In genomic region chr3:42853739-42854302, GRCh38 we compare ENCODE assay signal across 1 cellular context.
TF ChIP-seq lines count a peak whose summit lies in the region.

No MANE protein-coding gene starts in this region.

TF ChIP-seq in H1, 55 proteins besides CTCF, POLR2A, EP300 and RAD21:
- TF ChIP-seq HDAC2 (IDR thresholded peaks at IDR 0.05; ENCODE audit: borderline replicate concordance in 1 of 2, low read depth in 2 of 2, low read length in 2 of 2) (no peak), POU5F1 (IDR thresholded peaks at IDR 0.05; ENCODE audit: low read depth, low read length) (no peak), ATF2 (IDR thresholded peaks at IDR 0.05; ENCODE audit: low read length) (no peak), FOSL1 (IDR thresholded peaks at IDR 0.05; ENCODE audit: insufficient read depth, low read depth, low read length) (no peak), SRF (IDR thresholded peaks at IDR 0.05; ENCODE audit: low read depth, low read length) (no peak)
